Comparison of ENCODE assay signal across 36 cellular contexts in the genomic region with DNA sequence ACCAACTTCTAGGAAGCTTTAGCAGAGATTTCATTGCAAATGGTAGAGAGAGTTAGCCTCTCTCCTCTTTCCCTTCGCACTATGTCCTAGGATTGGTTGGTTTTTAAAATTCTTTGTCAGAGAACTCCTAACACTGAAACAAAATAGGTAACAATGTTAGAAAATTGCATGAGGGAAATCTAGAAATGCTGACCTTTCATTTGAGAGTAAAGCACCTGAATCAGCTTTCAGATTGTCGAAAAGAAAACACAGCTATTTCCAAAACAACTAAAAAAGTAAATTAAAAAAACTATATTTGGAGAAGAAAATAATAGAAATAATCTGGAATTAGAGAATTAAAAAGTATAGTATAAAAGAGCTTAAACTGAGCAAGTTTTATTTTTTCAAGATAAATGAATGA.
"Had no signal": no experiment of that assay in that cellular context is flagged by ENCODE, and none has a peak within 500 bp of the region (broad histone marks: within the 10 kb centered on the region; RNA-seq: fewer than 3 reads in every experiment).

No MANE protein-coding gene starts in this region.

- H3K4me1 Mint-ChIP-seq: activated B cell treated with CpG ODN at 0.5 μM for 24 hours; activated CD4-positive, alpha-beta T cell treated with anti-CD3 and anti-CD28 coated beads, Interleukin-2, amount 10 ng/mL, durations not matched to agents 24 days and 14 days; activated naive CD8-positive, alpha-beta T cell treated with anti-CD3 and anti-CD28 coated beads for 36 hours; activated T-helper 17 cell treated with anti-CD3 and anti-CD28 coated beads, Interleukin-2, amount 50 U/mL, for 72 hours had no signal

- H3K27me3 ChIP-seq: adrenal gland, body of pancreas, brain microvascular endothelial cell, breast epithelium had no signal

- FAIRE-seq: astrocyte, TTC549 had no signal

- H3K36me3 Mint-ChIP-seq: activated CD4-positive, alpha-beta memory T cell treated with anti-CD3 and anti-CD28 coated beads for 36 hours; activated naive CD8-positive, alpha-beta T cell treated with anti-CD3 and anti-CD28 coated beads for 36 hours had no signal

- DNase-seq: activated B cell treated with CpG ODN at 0.5 μM for 24 hours; activated CD4-positive, alpha-beta memory T cell treated with anti-CD3 and anti-CD28 coated beads for 36 hours; activated CD4-positive, alpha-beta T cell treated with anti-CD3 and anti-CD28 coated beads for 4 hours; activated CD4-positive, alpha-beta T cell treated with anti-CD3 and anti-CD28 coated beads, Interleukin-2, amount 10 ng/mL, durations not matched to agents 24 days and 14 days; activated CD4-positive, alpha-beta T cell treated with anti-CD3 and anti-CD28 coated beads, Interleukin-2, amount 50 U/mL, for 1 hour; activated CD4-positive, alpha-beta T cell treated with anti-CD3 and anti-CD28 coated beads, Interleukin-2, amount 50 U/mL, for 4 hours; activated CD4-positive, CD25-positive, alpha-beta regulatory T cell treated with anti-CD3 and anti-CD28 coated beads, Interleukin-2, amount 50 U/mL, for 72 hours; activated CD8-positive, alpha-beta memory T cell treated with anti-CD3 and anti-CD28 coated beads, Interleukin-2, amount 50 U/mL, for 4 hours; activated CD8-positive, alpha-beta T cell treated with anti-CD3 and anti-CD28 coated beads for 36 hours; activated effector memory CD4-positive, alpha-beta T cell treated with anti-CD3 and anti-CD28 coated beads, Interleukin-2, amount 50 U/mL, for 16 hours; activated gamma-delta T cell treated with Interleukin-2 at 50 U/mL for 16 hours; activated naive CD4-positive, alpha-beta T cell; activated naive CD4-positive, alpha-beta T cell treated with anti-CD3 and anti-CD28 coated beads for 36 hours; activated naive CD4-positive, alpha-beta T cell treated with anti-CD3 and anti-CD28 coated beads, Interleukin-2, amount 50 U/mL, for 16 hours; activated naive CD8-positive, alpha-beta T cell treated with anti-CD3 and anti-CD28 coated beads for 36 hours; activated T-cell treated with anti-CD3 and anti-CD28 coated beads for 4 hours; activated T-cell treated with anti-CD3 and anti-CD28 coated beads, Interleukin-2, amount 50 U/mL, for 1 hour; activated T-cell treated with anti-CD3 and anti-CD28 coated beads, Interleukin-2, amount 50 U/mL, for 4 hours; activated T-cell treated with anti-CD3 and anti-CD28 coated beads, Interleukin-2, amount 50 U/mL, for 72 hours; adrenal gland; amniotic stem cell; aorta; body of pancreas; brain microvascular endothelial cell; central memory CD4-positive, alpha-beta T cell; T-helper 2 cell; T-helper 9 cell had no signal

- H3K9me3 ChIP-seq: adrenal gland, body of pancreas, breast epithelium had no signal

- ATAC-seq: activated CD8-positive, alpha-beta T cell treated with anti-CD3 and anti-CD28 coated beads for 36 hours; activated naive CD4-positive, alpha-beta T cell treated with anti-CD3 and anti-CD28 coated beads, Interleukin-2, amount 50 U/mL, for 72 hours; activated T-cell treated with anti-CD3 and anti-CD28 coated beads, Interleukin-2, amount 50 U/mL, for 4 hours; activated T-cell treated with anti-CD3 and anti-CD28 coated beads, Interleukin-2, amount 50 U/mL, for 72 hours; activated T-helper 17 cell treated with anti-CD3 and anti-CD28 coated beads, Interleukin-2, amount 50 U/mL, for 72 hours; body of pancreas had no signal

- H3K27me3 Mint-ChIP-seq: activated B cell treated with CpG ODN at 0.5 μM for 24 hours had no signal

- H3K9me3 Mint-ChIP-seq: activated B cell treated with CpG ODN at 0.5 μM for 24 hours; activated CD4-positive, alpha-beta memory T cell treated with anti-CD3 and anti-CD28 coated beads for 36 hours; activated CD4-positive, alpha-beta T cell treated with anti-CD3 and anti-CD28 coated beads, Interleukin-2, amount 10 ng/mL, durations not matched to agents 24 days and 14 days; activated naive CD4-positive, alpha-beta T cell treated with anti-CD3 and anti-CD28 coated beads for 36 hours; activated T-cell treated with anti-CD3 and anti-CD28 coated beads, Interleukin-2, amount 50 U/mL, for 4 hours; activated T-helper 1 cell treated with anti-CD3 and anti-CD28 coated beads, Interleukin-12 subunit alpha, Interleukin-12 subunit beta, Interleukin-2, Interleukin-4 antibody, amounts not matched to agents 30 ng/mL and 10 ng/mL and 1 ng/mL, durations not matched to agents 14 hours and 24 hours and 36 hours; activated T-helper 17 cell treated with anti-CD3 and anti-CD28 coated beads, Interleukin-2, amount 50 U/mL, for 72 hours; T-helper 1 cell treated with Interleukin-12 subunit alpha and Interleukin-12 subunit beta and Interleukin-4 antibody, amounts not matched to agents 30 μg/mL and 1 μg/mL, for 36 hours; T-helper 2 cell treated with Interferon-gamma antibody and Interleukin-4, amounts not matched to agents 5 μg/mL and 100 μg/mL, for 36 hours had no signal

- H3K36me3 ChIP-seq: adrenal gland, brain microvascular endothelial cell, breast epithelium had no signal

- H3K4me3 ChIP-seq: adrenal gland, body of pancreas, breast epithelium had no signal

- H3K27ac Mint-ChIP-seq: activated B cell treated with CpG ODN at 0.5 μM for 24 hours; activated CD4-positive, alpha-beta memory T cell treated with anti-CD3 and anti-CD28 coated beads for 36 hours; activated CD4-positive, alpha-beta T cell treated with anti-CD3 and anti-CD28 coated beads, Interleukin-2, amount 10 ng/mL, durations not matched to agents 24 days and 14 days; activated CD8-positive, alpha-beta T cell treated with anti-CD3 and anti-CD28 coated beads for 36 hours; activated naive CD4-positive, alpha-beta T cell treated with anti-CD3 and anti-CD28 coated beads for 36 hours; activated naive CD4-positive, alpha-beta T cell treated with anti-CD3 and anti-CD28 coated beads, Interleukin-2, amount 50 U/mL, for 72 hours; activated naive CD8-positive, alpha-beta T cell treated with anti-CD3 and anti-CD28 coated beads for 36 hours; activated T-cell treated with anti-CD3 and anti-CD28 coated beads, Interleukin-2, amount 50 U/mL, for 72 hours; activated T-helper 1 cell treated with anti-CD3 and anti-CD28 coated beads, Interleukin-12 subunit alpha, Interleukin-12 subunit beta, Interleukin-2, Interleukin-4 antibody, amounts not matched to agents 30 ng/mL and 10 ng/mL and 1 ng/mL, durations not matched to agents 14 hours and 24 hours and 36 hours; activated T-helper 17 cell treated with anti-CD3 and anti-CD28 coated beads, Interleukin-2, amount 50 U/mL, for 72 hours; T-helper 1 cell treated with Interleukin-12 subunit alpha and Interleukin-12 subunit beta and Interleukin-4 antibody, amounts not matched to agents 30 μg/mL and 1 μg/mL, for 36 hours; T-helper 2 cell treated with Interferon-gamma antibody and Interleukin-4, amounts not matched to agents 5 μg/mL and 100 μg/mL, for 36 hours had no signal

- H3K4me1 ChIP-seq: adrenal gland, body of pancreas had no signal

- H3K27ac ChIP-seq: adrenal gland, body of pancreas, brain microvascular endothelial cell, VCaP had no signal

- H3K4me3 Mint-ChIP-seq: activated B cell treated with CpG ODN at 0.5 μM for 24 hours; activated CD4-positive, alpha-beta memory T cell treated with anti-CD3 and anti-CD28 coated beads for 36 hours; activated CD4-positive, alpha-beta T cell treated with anti-CD3 and anti-CD28 coated beads, Interleukin-2, amount 10 ng/mL, durations not matched to agents 24 days and 14 days; activated CD8-positive, alpha-beta T cell treated with anti-CD3 and anti-CD28 coated beads for 36 hours; activated naive CD4-positive, alpha-beta T cell treated with anti-CD3 and anti-CD28 coated beads for 36 hours; activated naive CD8-positive, alpha-beta T cell treated with anti-CD3 and anti-CD28 coated beads for 36 hours; activated T-cell treated with anti-CD3 and anti-CD28 coated beads, Interleukin-2, amount 50 U/mL, for 4 hours; activated T-cell treated with anti-CD3 and anti-CD28 coated beads, Interleukin-2, amount 50 U/mL, for 72 hours; activated T-helper 1 cell treated with anti-CD3 and anti-CD28 coated beads, Interleukin-12 subunit alpha, Interleukin-12 subunit beta, Interleukin-2, Interleukin-4 antibody, amounts not matched to agents 30 ng/mL and 10 ng/mL and 1 ng/mL, durations not matched to agents 14 hours and 24 hours and 36 hours; activated T-helper 17 cell treated with anti-CD3 and anti-CD28 coated beads, Interleukin-2, amount 50 U/mL, for 72 hours; T-helper 1 cell treated with Interleukin-12 subunit alpha and Interleukin-12 subunit beta and Interleukin-4 antibody, amounts not matched to agents 30 μg/mL and 1 μg/mL, for 36 hours; T-helper 2 cell treated with Interferon-gamma antibody and Interleukin-4, amounts not matched to agents 5 μg/mL and 100 μg/mL, for 36 hours had no signal
